ENCODE assay signal across 2 cellular contexts in the genomic region with DNA sequence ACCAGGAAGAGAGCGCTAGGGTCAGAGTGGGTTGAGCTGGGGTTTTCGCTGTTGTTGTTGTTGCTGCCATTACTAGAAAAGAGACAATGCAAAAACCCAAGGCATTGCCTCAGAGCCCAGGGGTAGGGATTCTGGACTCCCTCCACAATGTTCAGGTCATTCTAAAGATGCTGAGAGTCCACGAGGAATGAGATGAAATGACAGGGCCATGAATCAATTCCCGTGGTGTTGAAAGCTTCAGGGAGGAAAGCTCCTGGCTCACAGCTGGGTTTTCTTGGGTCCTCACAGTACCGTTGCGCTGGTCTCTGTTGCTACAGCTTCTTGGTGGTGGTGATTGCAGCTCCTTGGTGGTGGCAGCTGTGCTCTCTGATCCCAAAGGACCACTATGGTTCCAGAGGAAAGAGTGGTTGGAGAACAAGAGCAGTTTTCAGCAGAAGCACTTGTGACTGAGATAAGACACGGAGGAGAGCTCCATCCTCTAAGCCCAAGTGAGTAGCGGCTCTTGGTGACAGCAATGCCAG.
TF ChIP-seq lines count a peak whose summit lies in the region.

No MANE protein-coding gene starts in this region.

TF ChIP-seq in IMR-90, 13 proteins besides CTCF, POLR2A, EP300 and RAD21:
- no peak for TF ChIP-seq FOS (IDR thresholded peaks at IDR 0.05; ENCODE audit: low read depth, low read length)
- no peak for TF ChIP-seq CEBPB (IDR thresholded peaks at IDR 0.05; ENCODE audit: low read depth, low read length)
- no peak for TF ChIP-seq MAZ (IDR thresholded peaks at IDR 0.05; ENCODE audit: borderline replicate concordance, low read depth, low read length)
- no peak for TF ChIP-seq MAFK (IDR thresholded peaks at IDR 0.05; ENCODE audit: low read depth, low read length)
- no peak for TF ChIP-seq RCOR1 (IDR thresholded peaks at IDR 0.05; ENCODE audit: insufficient replicate concordance, low read length)
- no peak for TF ChIP-seq CHD1 (IDR thresholded peaks at IDR 0.05; ENCODE audit: low read depth, low read length)
- TF ChIP-seq, protein P1, sequence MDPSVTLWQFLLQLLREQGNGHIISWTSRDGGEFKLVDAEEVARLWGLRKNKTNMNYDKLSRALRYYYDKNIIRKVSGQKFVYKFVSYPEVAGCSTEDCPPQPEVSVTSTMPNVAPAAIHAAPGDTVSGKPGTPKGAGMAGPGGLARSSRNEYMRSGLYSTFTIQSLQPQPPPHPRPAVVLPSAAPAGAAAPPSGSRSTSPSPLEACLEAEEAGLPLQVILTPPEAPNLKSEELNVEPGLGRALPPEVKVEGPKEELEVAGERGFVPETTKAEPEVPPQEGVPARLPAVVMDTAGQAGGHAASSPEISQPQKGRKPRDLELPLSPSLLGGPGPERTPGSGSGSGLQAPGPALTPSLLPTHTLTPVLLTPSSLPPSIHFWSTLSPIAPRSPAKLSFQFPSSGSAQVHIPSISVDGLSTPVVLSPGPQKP (IDR thresholded peaks at IDR 0.05; ENCODE audit: borderline replicate concordance, low read depth, low read length): no peak
- no peak for TF ChIP-seq NFE2L2 (IDR thresholded peaks at IDR 0.05; ENCODE audit: low read depth, low read length)
- TF ChIP-seq, protein P2, sequence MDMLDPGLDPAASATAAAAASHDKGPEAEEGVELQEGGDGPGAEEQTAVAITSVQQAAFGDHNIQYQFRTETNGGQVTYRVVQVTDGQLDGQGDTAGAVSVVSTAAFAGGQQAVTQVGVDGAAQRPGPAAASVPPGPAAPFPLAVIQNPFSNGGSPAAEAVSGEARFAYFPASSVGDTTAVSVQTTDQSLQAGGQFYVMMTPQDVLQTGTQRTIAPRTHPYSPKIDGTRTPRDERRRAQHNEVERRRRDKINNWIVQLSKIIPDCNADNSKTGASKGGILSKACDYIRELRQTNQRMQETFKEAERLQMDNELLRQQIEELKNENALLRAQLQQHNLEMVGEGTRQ (IDR thresholded peaks at IDR 0.05; ENCODE audit: low read depth, low read length): no peak
- TF ChIP-seq SMC3 (IDR thresholded peaks at IDR 0.05; ENCODE audit: low read depth, low read length): no peak
- TF ChIP-seq MXI1 (IDR thresholded peaks at IDR 0.05; ENCODE audit: borderline replicate concordance, low read depth, low read length): no peak
- TF ChIP-seq RFX5 (IDR thresholded peaks at IDR 0.05; ENCODE audit: low read depth, low read length): no peak
- TF ChIP-seq BHLHE40 (IDR thresholded peaks at IDR 0.05; ENCODE audit: low read depth, low read length): no peak

TF ChIP-seq in K562, 482 proteins besides CTCF, POLR2A, EP300 and RAD21:
- TF ChIP-seq TRIM28 (IDR thresholded peaks at IDR 0.05) (no peak), CEBPG (CRISPR knock-in tag; IDR thresholded peaks at IDR 0.05) (no peak), CEBPG (tag; conservative IDR thresholded peaks at IDR 0.05 in 1 of 2, IDR thresholded peaks at IDR 0.05 in 1 of 2) (no peak), MEIS2 (IDR thresholded peaks at IDR 0.05; ENCODE audit: partially characterized antibody) (peak; percentile 36), RBM34 (IDR thresholded peaks at IDR 0.05; ENCODE audit: borderline replicate concordance, insufficient read depth, low read length) (no peak)
- TF ChIP-seq, protein P3, sequence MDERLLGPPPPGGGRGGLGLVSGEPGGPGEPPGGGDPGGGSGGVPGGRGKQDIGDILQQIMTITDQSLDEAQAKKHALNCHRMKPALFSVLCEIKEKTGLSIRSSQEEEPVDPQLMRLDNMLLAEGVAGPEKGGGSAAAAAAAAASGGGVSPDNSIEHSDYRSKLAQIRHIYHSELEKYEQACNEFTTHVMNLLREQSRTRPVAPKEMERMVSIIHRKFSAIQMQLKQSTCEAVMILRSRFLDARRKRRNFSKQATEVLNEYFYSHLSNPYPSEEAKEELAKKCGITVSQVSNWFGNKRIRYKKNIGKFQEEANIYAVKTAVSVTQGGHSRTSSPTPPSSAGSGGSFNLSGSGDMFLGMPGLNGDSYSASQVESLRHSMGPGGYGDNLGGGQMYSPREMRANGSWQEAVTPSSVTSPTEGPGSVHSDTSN (CRISPR knock-in tag; IDR thresholded peaks at IDR 0.05; ENCODE audit: low read depth): no peak
- TF ChIP-seq, protein P3 (tag; conservative IDR thresholded peaks at IDR 0.05; ENCODE audit: low read depth): peak; percentile 76
